Comparison of ENCODE assay signal across 13 cellular contexts in the genomic region with DNA sequence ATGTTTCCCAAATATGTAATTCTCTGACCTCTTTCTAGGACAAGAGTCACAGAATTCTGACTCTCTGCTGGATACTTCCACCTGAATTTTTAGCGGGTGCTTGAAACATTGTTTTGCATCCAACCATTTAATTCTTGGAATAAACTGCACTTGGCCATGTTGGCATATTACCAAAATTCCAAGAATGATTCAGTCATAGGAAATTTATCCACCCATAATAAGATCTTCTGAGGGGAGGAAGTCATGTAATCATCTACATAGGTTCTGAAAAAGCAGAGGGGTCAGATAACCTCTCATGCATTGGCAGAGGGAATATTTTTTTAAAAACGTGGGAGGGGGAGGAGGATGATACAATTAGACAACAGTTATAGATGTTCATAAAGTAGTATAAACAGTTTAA.
DNase-seq lines count a peak whose midpoint lies in the region; ATAC-seq, FAIRE-seq and TF ChIP-seq lines count a peak whose summit lies in the region.
"Had no signal": no experiment of that assay in that cellular context is flagged by ENCODE, and none has a peak within 500 bp of the region (broad histone marks: within the 10 kb centered on the region; RNA-seq: fewer than 3 reads in every experiment).

No MANE protein-coding gene starts in this region.

- WGBS in mammary epithelial cell (ENCODE audit: low coverage, missing lambda C conversion rate) = 4% methylated on average over 2 of the region's 2 CpGs

- peak; percentile 87 for DNase-seq in ACHN
- peak; percentile 80 for DNase-seq in HT1080 (ENCODE audit: low read depth)
- peak; percentile 34 for DNase-seq in mammary epithelial cell
- DNase-seq in keratinocyte (ENCODE audit: low read depth, low spot score) = no peak
- no peak for DNase-seq in activated CD4-positive, alpha-beta memory T cell treated with anti-CD3 and anti-CD28 coated beads for 36 hours
- DNase-seq in AML-193 (lab: John Stamatoyannopoulos, UW) = no peak
- DNase-seq in NCI-H2227 treated with DMSO at 0.1 percent for 48 hours (lab: John Stamatoyannopoulos, UW) = no peak
- DNase-seq: activated CD4-positive, alpha-beta T cell treated with anti-CD3 and anti-CD28 coated beads, Interleukin-2, amount 10 ng/mL, durations not matched to agents 24 days and 14 days; C1 segment of cervical spinal cord; right lobe of liver had no signal

- FAIRE-seq in keratinocyte (lab: Jason Lieb, UNC) = peak; percentile 71

- in situ Hi-C loops in ACHN (cut with HindIII; ENCODE audit: low pct_ligation_motif_present, low pct_unique_long_range_greater_than_20kb, low sequenced_read_pairs) = no loop called here
- in situ Hi-C loops in mammary epithelial cell (cut with MboI; ENCODE audit: low sequenced_read_pairs in 2 of 2) = no loop called here

- no peak for TF ChIP-seq CTCF in mammary epithelial cell (conservative IDR thresholded peaks at IDR 0.05 in 1 of 2, IDR thresholded peaks at IDR 0.05 in 1 of 2; ENCODE audit: extremely low read depth in 1 of 2, insufficient read depth in 1 of 2, low read depth in 1 of 2, low read length in 2 of 2)
- no peak for TF ChIP-seq CTCF in keratinocyte (optimal IDR thresholded peaks at IDR 0.05 in 1 of 3, IDR thresholded peaks at IDR 0.05 in 1 of 3, conservative IDR thresholded peaks at IDR 0.05 in 1 of 3; ENCODE audit: extremely low read depth in 1 of 3, insufficient read depth in 2 of 3, low read length in 3 of 3)

- H3K4me3 Mint-ChIP-seq in activated CD4-positive, alpha-beta memory T cell treated with anti-CD3 and anti-CD28 coated beads for 36 hours = no peak overlapping the region
- H3K4me3 Mint-ChIP-seq: activated CD4-positive, alpha-beta T cell treated with anti-CD3 and anti-CD28 coated beads, Interleukin-2, amount 10 ng/mL, durations not matched to agents 24 days and 14 days had no signal

- no peak for ATAC-seq in GM19452 (IDR thresholded peaks at IDR 0.05; ENCODE audit: unreplicated experiment)
- ATAC-seq: activated naive CD4-positive, alpha-beta T cell treated with anti-CD3 and anti-CD28 coated beads, Interleukin-2, amount 50 U/mL, for 72 hours had no signal

- no peak overlapping the region for H3K27ac Mint-ChIP-seq in activated CD4-positive, alpha-beta memory T cell treated with anti-CD3 and anti-CD28 coated beads for 36 hours
- H3K27ac Mint-ChIP-seq: activated naive CD4-positive, alpha-beta T cell treated with anti-CD3 and anti-CD28 coated beads, Interleukin-2, amount 50 U/mL, for 72 hours had no signal

- H3K4me2 ChIP-seq in mammary epithelial cell (ENCODE audit: insufficient read depth, low read depth, low read length) = peak overlapping the region; percentile 49
- peak overlapping the region; percentile 6 for H3K4me2 ChIP-seq in keratinocyte (ENCODE audit: control insufficient read depth, extremely low read depth, insufficient read depth, low read depth, low read length)

- dilution Hi-C loops in mammary epithelial cell (cut with HindIII; ENCODE audit: low sequenced_read_pairs) = no loop called here
- dilution Hi-C loops in keratinocyte (cut with MboI; ENCODE audit: extremely low pct_ligation_motif_present, low sequenced_read_pairs) = no loop called here

- H3K27me3 Mint-ChIP-seq in activated CD4-positive, alpha-beta memory T cell treated with anti-CD3 and anti-CD28 coated beads for 36 hours = no peaks in the 10 kb centered on the region
- H3K27me3 Mint-ChIP-seq: activated CD4-positive, alpha-beta T cell treated with anti-CD3 and anti-CD28 coated beads, Interleukin-2, amount 10 ng/mL, durations not matched to agents 24 days and 14 days had no signal

- H3K79me2 ChIP-seq in mammary epithelial cell (ENCODE audit: insufficient read depth, low read length) (peaks cover 17% of the 10 kb centered on the region), keratinocyte (ENCODE audit: control insufficient read depth, insufficient read depth, low read length) (no peaks in the 10 kb centered on the region)

- no peaks in the 10 kb centered on the region for H4K20me1 ChIP-seq in mammary epithelial cell (ENCODE audit: insufficient read depth, low read length)
- H4K20me1 ChIP-seq in keratinocyte (ENCODE audit: control insufficient read depth, extremely low read depth, insufficient read depth, low read length) = no peaks in the 10 kb centered on the region

- CTCF ChIA-PET in mammary epithelial cell (lab: Charles Lee; ENCODE audit: low non-redundant PET) = no interaction called here
- CTCF ChIA-PET in activated CD4-positive, alpha-beta memory T cell treated with anti-CD3 and anti-CD28 coated beads for 36 hours (lab: Charles Lee) = no interaction called here

- H3K36me3 ChIP-seq in mammary epithelial cell (ENCODE audit: insufficient read depth, low read length) (peaks cover 6% of the 10 kb centered on the region), keratinocyte (ENCODE audit: control insufficient read depth in 2 of 2, extremely low read depth in 1 of 2, insufficient read depth in 2 of 2, low read length in 2 of 2) (no peaks in the 10 kb centered on the region)
- H3K36me3 ChIP-seq: right lobe of liver had no signal

- BruUV-seq in mammary epithelial cell (replicated peaks; lab: Mats Ljungman, UMichigan) = no TSS peak

- H2AFZ ChIP-seq in mammary epithelial cell (ENCODE audit: low read depth, low read length) (no peak overlapping the region), keratinocyte (ENCODE audit: control insufficient read depth, low read length) (no peak overlapping the region)

- H3K9ac ChIP-seq in mammary epithelial cell (ENCODE audit: insufficient read depth, low read length) (no peak overlapping the region), keratinocyte (ENCODE audit: control insufficient read depth, extremely low read depth, insufficient read depth, low read length) (no peak overlapping the region)

- POLR2A ChIA-PET in activated CD4-positive, alpha-beta memory T cell treated with anti-CD3 and anti-CD28 coated beads for 36 hours (lab: Charles Lee) = no interaction called here

- H3K4me3 ChIP-seq in mammary epithelial cell (replicated peaks in 1 of 3; ENCODE audit: insufficient read depth in 1 of 3, low read depth in 2 of 3, low read length in 3 of 3) (no peak overlapping the region), keratinocyte (ENCODE audit: control insufficient read depth in 2 of 3, extremely low read depth in 1 of 3, insufficient read depth in 2 of 3, low read depth in 1 of 3, low read length in 3 of 3) (no peak overlapping the region)
- H3K4me3 ChIP-seq: right lobe of liver, SJCRH30 had no signal

- H3K27me3 ChIP-seq in mammary epithelial cell (ENCODE audit: insufficient read depth, low read length) (no peaks in the 10 kb centered on the region), keratinocyte (ENCODE audit: control insufficient read depth, extremely low read depth, insufficient read depth, low read length) (no peaks in the 10 kb centered on the region)
- H3K27me3 ChIP-seq: right lobe of liver, SJCRH30 had no signal

- peaks cover 10% of the 10 kb centered on the region for H3K4me1 Mint-ChIP-seq in activated CD4-positive, alpha-beta memory T cell treated with anti-CD3 and anti-CD28 coated beads for 36 hours (ENCODE audit: low read depth)

- H3K9me3 ChIP-seq in mammary epithelial cell (replicated peaks; ENCODE audit: insufficient read depth, low read length) = no peaks in the 10 kb centered on the region
- no peaks in the 10 kb centered on the region for H3K9me3 ChIP-seq in keratinocyte (ENCODE audit: control insufficient read depth, low read depth, low read length)
- H3K9me3 ChIP-seq: right lobe of liver, SJCRH30 had no signal

- H3K9me1 ChIP-seq in keratinocyte (ENCODE audit: control insufficient read depth, extremely low read depth, insufficient read depth, low read length) = no peaks in the 10 kb centered on the region

- peaks cover 1% of the 10 kb centered on the region for H3K9me3 Mint-ChIP-seq in activated CD4-positive, alpha-beta memory T cell treated with anti-CD3 and anti-CD28 coated beads for 36 hours
- H3K9me3 Mint-ChIP-seq: activated CD4-positive, alpha-beta T cell treated with anti-CD3 and anti-CD28 coated beads, Interleukin-2, amount 10 ng/mL, durations not matched to agents 24 days and 14 days; activated naive CD4-positive, alpha-beta T cell treated with anti-CD3 and anti-CD28 coated beads, Interleukin-2, amount 50 U/mL, for 72 hours had no signal

- H3K4me1 ChIP-seq in mammary epithelial cell (ENCODE audit: insufficient read depth, low read length) = peaks cover 31% of the 10 kb centered on the region
- peaks cover 30% of the 10 kb centered on the region for H3K4me1 ChIP-seq in keratinocyte (ENCODE audit: control insufficient read depth, extremely low read depth, insufficient read depth, low read length)
- H3K4me1 ChIP-seq: right lobe of liver had no signal

- H3K36me3 Mint-ChIP-seq in activated CD4-positive, alpha-beta memory T cell treated with anti-CD3 and anti-CD28 coated beads for 36 hours = peaks cover 9% of the 10 kb centered on the region

- peak overlapping the region; percentile 36 for H3K27ac ChIP-seq in mammary epithelial cell (ENCODE audit: insufficient read depth, low read depth, low read length)
- no peak overlapping the region for H3K27ac ChIP-seq in keratinocyte (ENCODE audit: control insufficient read depth, insufficient read depth, low read length)
- H3K27ac ChIP-seq: right lobe of liver, SJCRH30 had no signal

- intact Hi-C loops in mammary epithelial cell (cut with micrococcal nuclease) = loop anchor here (5.0 kb wide), 1 partner anchor 45 kb away; no protein-coding TSS in a partner anchor
- intact Hi-C loops in activated CD4-positive, alpha-beta memory T cell treated with anti-CD3 and anti-CD28 coated beads for 36 hours (cut with micrococcal nuclease) = no loop called here

Comparison
In these comparisons a context has a peak if more than half of its experiments do, and no peak if none do; other contexts are left out.
1. DNase-seq: peak in ACHN (single experiment), HT1080 (single experiment) and mammary epithelial cell (single experiment); none in keratinocyte (single experiment), activated CD4-positive, alpha-beta memory T cell treated with anti-CD3 and anti-CD28 coated beads for 36 hours (single experiment), AML-193 (0 of 2) and NCI-H2227 treated with DMSO at 0.1 percent for 48 hours (single experiment).